Comparison of ENCODE assay signal across 8 cellular contexts in the genomic region with DNA sequence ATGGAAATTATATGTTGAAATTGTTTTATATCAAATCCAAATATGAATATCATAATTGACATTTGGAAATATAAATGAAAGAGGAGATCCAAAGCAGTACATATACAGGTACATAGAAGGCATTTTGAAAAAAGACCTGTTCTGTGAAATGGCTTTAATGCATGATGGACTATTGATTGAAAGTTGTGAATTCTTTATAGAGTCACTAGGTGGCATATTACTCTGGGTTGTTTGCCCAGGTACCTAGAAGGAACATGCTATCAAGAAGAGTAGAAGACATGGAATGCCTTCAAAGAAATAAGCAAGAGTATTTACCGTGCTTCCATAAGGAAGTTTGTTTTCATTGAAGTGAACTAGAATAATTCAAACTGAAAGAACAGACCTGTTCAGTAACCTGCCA.
DNase-seq lines count a peak whose midpoint lies in the region; ATAC-seq, FAIRE-seq and TF ChIP-seq lines count a peak whose summit lies in the region.
"Had no signal": no experiment of that assay in that cellular context is flagged by ENCODE, and none has a peak within 500 bp of the region (broad histone marks: within the 10 kb centered on the region; RNA-seq: fewer than 3 reads in every experiment).

No MANE protein-coding gene starts in this region.

- DNase-seq in K562 (ENCODE audit: extremely low read depth in 1 of 4, low spot score in 3 of 4) (peak in 1 of 4 experiments; percentile 15), neural crest cell (ENCODE audit: low read depth, low spot score) (no peak), endothelial cell (ENCODE audit: low spot score) (no peak)
- DNase-seq in activated T-cell treated with anti-CD3 and anti-CD28 coated beads, Interleukin-2, amount 50 U/mL, for 4 hours, result no peak
- DNase-seq in activated CD4-positive, alpha-beta T cell treated with anti-CD3 and anti-CD28 coated beads, Interleukin-2, amount 10 ng/mL, durations not matched to agents 24 days and 14 days, result no peak

- 0 out of 3 replicates have a peak, but pooled peaks have one; percentile 38 for ATAC-seq in K562
- ATAC-seq in activated T-cell treated with anti-CD3 and anti-CD28 coated beads, Interleukin-2, amount 50 U/mL, for 4 hours, result no peak

- no TSS peak for BruUV-seq in K562 (replicated peaks; lab: Mats Ljungman, UMichigan)

- H3K36me3 ChIP-seq in KMS-11 (ENCODE audit: insufficient read depth), result peaks cover 4% of the 10 kb centered on the region; the same call in 1 of the 2 replicates
- no peaks in the 10 kb centered on the region for H3K36me3 ChIP-seq in K562 (ENCODE audit: control insufficient read depth, insufficient read depth, low read length)

- no peaks in the 10 kb centered on the region for H3K4me1 Mint-ChIP-seq in neural crest cell
- no peaks in the 10 kb centered on the region for H3K4me1 Mint-ChIP-seq in endothelial cell (ENCODE audit: unreplicated experiment)
- H3K4me1 Mint-ChIP-seq in activated T-cell treated with anti-CD3 and anti-CD28 coated beads, Interleukin-2, amount 50 U/mL, for 4 hours (ENCODE audit: low read depth), result no peaks in the 10 kb centered on the region
- no peaks in the 10 kb centered on the region for H3K4me1 Mint-ChIP-seq in activated CD4-positive, alpha-beta T cell treated with anti-CD3 and anti-CD28 coated beads, Interleukin-2, amount 10 ng/mL, durations not matched to agents 24 days and 14 days

- POLR2A ChIA-PET in K562 (lab: Yijun Ruan, JAX), result no interaction called here

- peak; percentile 29 for FAIRE-seq in K562 (lab: Jason Lieb, UNC)

- intact Hi-C loops in K562 (cut with micrococcal nuclease), result loop anchor here (2.0 kb wide), 1 partner anchor 97 kb away; no protein-coding TSS in a partner anchor
- intact Hi-C loops in activated CD4-positive, alpha-beta T cell treated with anti-CD3 and anti-CD28 coated beads, Interleukin-2, amount 10 ng/mL, durations not matched to agents 24 days and 14 days (cut with micrococcal nuclease), result loop anchor here (1.0 to 5.0 kb wide), 3 partner anchors 21 to 218 kb away; no protein-coding TSS in a partner anchor

- H3K9ac ChIP-seq in KMS-11 (no peak overlapping the region), K562 (ENCODE audit: insufficient read depth in 1 of 2, low read depth in 2 of 2, low read length in 2 of 2) (no peak overlapping the region)

- TF ChIP-seq POLR2A in K562 (conservative IDR thresholded peaks at IDR 0.05), result no peak

- peak; percentile 19 to 52; a peak in 2 of 4 replicates for TF ChIP-seq RAD21 in K562 (CRISPR knock-in tag; conservative IDR thresholded peaks at IDR 0.05 in 1 of 2, IDR thresholded peaks at IDR 0.05 in 1 of 2)

- H3K27ac ChIP-seq in KMS-11, result no peak overlapping the region; the same call in 1 of the 2 replicates
- no peak overlapping the region for H3K27ac ChIP-seq in K562 (ENCODE audit: extremely low read depth, low read depth, low read length)

- no peaks in the 10 kb centered on the region for H3K9me3 ChIP-seq in K562 (replicated peaks; ENCODE audit: control insufficient read depth, insufficient read depth, low read depth, low read length)

- TF ChIP-seq CTCF in GM12874 (IDR thresholded peaks at IDR 0.05; ENCODE audit: insufficient read depth, low read depth, low read length) (0 out of 2 replicates have a peak, but pooled peaks have one; percentile 4), KMS-11 (conservative IDR thresholded peaks at IDR 0.05; ENCODE audit: low read depth, low read length) (peak; percentile 54), K562 (IDR thresholded peaks at IDR 0.05 in 2 of 3, conservative IDR thresholded peaks at IDR 0.05 in 1 of 3; ENCODE audit: insufficient read depth in 2 of 3, low read depth in 1 of 3, low read length in 3 of 3) (peak; percentile 16 to 53 (median 23); a peak in 3 of 6 replicates), neural crest cell (conservative IDR thresholded peaks at IDR 0.05) (peak; percentile 52), endothelial cell (IDR thresholded peaks at IDR 0.05; ENCODE audit: unreplicated experiment) (no peak)

- no peaks in the 10 kb centered on the region for H3K27me3 Mint-ChIP-seq in neural crest cell (ENCODE audit: low read depth)
- no peaks in the 10 kb centered on the region for H3K27me3 Mint-ChIP-seq in endothelial cell (ENCODE audit: unreplicated experiment)
- no peaks in the 10 kb centered on the region for H3K27me3 Mint-ChIP-seq in activated T-cell treated with anti-CD3 and anti-CD28 coated beads, Interleukin-2, amount 50 U/mL, for 4 hours (ENCODE audit: low read depth)
- no peaks in the 10 kb centered on the region for H3K27me3 Mint-ChIP-seq in activated CD4-positive, alpha-beta T cell treated with anti-CD3 and anti-CD28 coated beads, Interleukin-2, amount 10 ng/mL, durations not matched to agents 24 days and 14 days
- H3K27me3 Mint-ChIP-seq: activated naive CD4-positive, alpha-beta T cell treated with anti-CD3 and anti-CD28 coated beads, Interleukin-2, amount 50 U/mL, for 24 hours had no signal

- H3K4me1 ChIP-seq in KMS-11 (ENCODE audit: low read depth, poor library complexity, severe bottlenecking) (peaks cover 100% of the 10 kb centered on the region), K562 (replicated peaks in 1 of 2; ENCODE audit: control insufficient read depth in 2 of 2, insufficient read depth in 2 of 2, low read length in 2 of 2) (no peaks in the 10 kb centered on the region)

- TF ChIP-seq EP300 in K562 (IDR thresholded peaks at IDR 0.05; ENCODE audit: low read length), result no peak

- peaks cover 48% of the 10 kb centered on the region for H4K20me1 ChIP-seq in KMS-11 (ENCODE audit: insufficient read depth)
- no peaks in the 10 kb centered on the region for H4K20me1 ChIP-seq in K562 (replicated peaks; ENCODE audit: control insufficient read depth, insufficient read depth, low read length)

- H2AFZ ChIP-seq in KMS-11 (ENCODE audit: low read depth) (no peak overlapping the region), K562 (ENCODE audit: low read depth, low read length) (no peak overlapping the region)

- H3K4me3 Mint-ChIP-seq in neural crest cell, result no peak overlapping the region
- no peak overlapping the region for H3K4me3 Mint-ChIP-seq in endothelial cell (ENCODE audit: unreplicated experiment)
- H3K4me3 Mint-ChIP-seq in activated T-cell treated with anti-CD3 and anti-CD28 coated beads, Interleukin-2, amount 50 U/mL, for 4 hours, result no peak overlapping the region
- no peak overlapping the region for H3K4me3 Mint-ChIP-seq in activated CD4-positive, alpha-beta T cell treated with anti-CD3 and anti-CD28 coated beads, Interleukin-2, amount 10 ng/mL, durations not matched to agents 24 days and 14 days
- H3K4me3 Mint-ChIP-seq: activated naive CD4-positive, alpha-beta T cell treated with anti-CD3 and anti-CD28 coated beads, Interleukin-2, amount 50 U/mL, for 24 hours had no signal

- no peaks in the 10 kb centered on the region for H3K36me3 Mint-ChIP-seq in neural crest cell (ENCODE audit: low read depth)
- no peaks in the 10 kb centered on the region for H3K36me3 Mint-ChIP-seq in endothelial cell (ENCODE audit: low read depth, unreplicated experiment)
- H3K36me3 Mint-ChIP-seq in activated T-cell treated with anti-CD3 and anti-CD28 coated beads, Interleukin-2, amount 50 U/mL, for 4 hours (ENCODE audit: insufficient read depth), result peaks cover 5% of the 10 kb centered on the region
- H3K36me3 Mint-ChIP-seq in activated CD4-positive, alpha-beta T cell treated with anti-CD3 and anti-CD28 coated beads, Interleukin-2, amount 10 ng/mL, durations not matched to agents 24 days and 14 days (ENCODE audit: low read depth), result peaks cover 7% of the 10 kb centered on the region

- no peaks in the 10 kb centered on the region for H3K9me3 Mint-ChIP-seq in neural crest cell
- H3K9me3 Mint-ChIP-seq in endothelial cell (ENCODE audit: unreplicated experiment), result no peaks in the 10 kb centered on the region
- no peaks in the 10 kb centered on the region for H3K9me3 Mint-ChIP-seq in activated T-cell treated with anti-CD3 and anti-CD28 coated beads, Interleukin-2, amount 50 U/mL, for 4 hours
- H3K9me3 Mint-ChIP-seq in activated CD4-positive, alpha-beta T cell treated with anti-CD3 and anti-CD28 coated beads, Interleukin-2, amount 10 ng/mL, durations not matched to agents 24 days and 14 days, result no peaks in the 10 kb centered on the region
- H3K9me3 Mint-ChIP-seq: activated naive CD4-positive, alpha-beta T cell treated with anti-CD3 and anti-CD28 coated beads, Interleukin-2, amount 50 U/mL, for 24 hours had no signal

- H3K4me2 ChIP-seq in KMS-11, result peak overlapping the region; percentile 11; the same call in 1 of the 2 replicates
- no peak overlapping the region for H3K4me2 ChIP-seq in K562 (ENCODE audit: insufficient read depth, low read length)

- H3K9me1 ChIP-seq in K562 (ENCODE audit: control insufficient read depth, insufficient read depth, low read length), result no peaks in the 10 kb centered on the region

- in situ Hi-C loops in K562 (cut with MboI), result no loop called here

- H3K27me3 ChIP-seq in KMS-11 (ENCODE audit: insufficient read depth, low read depth) (no peaks in the 10 kb centered on the region), K562 (ENCODE audit: control insufficient read depth in 2 of 2, insufficient read depth in 2 of 2, low read length in 2 of 2) (no peaks in the 10 kb centered on the region)

- CTCF ChIA-PET in K562 (lab: Yijun Ruan, JAX; ENCODE audit: low intra/inter-chr PET ratio), result no interaction called here

- H3K79me2 ChIP-seq in KMS-11 (ENCODE audit: insufficient read depth, low read depth) (peaks cover 100% of the 10 kb centered on the region), K562 (ENCODE audit: control insufficient read depth, insufficient read depth, low read length) (no peaks in the 10 kb centered on the region)

- WGBS in K562 (ENCODE audit: insufficient coverage, low coverage, missing lambda C conversion rate), result 5% methylated on average over 1 of the region's 1 CpG

- H3K4me3 ChIP-seq in KMS-11 (IDR thresholded peaks at IDR 0.05; ENCODE audit: insufficient read depth, low read depth, low read length) (no peak overlapping the region), K562 (no peak overlapping the region)

- H3K27ac Mint-ChIP-seq in neural crest cell (ENCODE audit: unreplicated experiment) (no peak overlapping the region), endothelial cell (ENCODE audit: unreplicated experiment) (no peak overlapping the region)
- H3K27ac Mint-ChIP-seq in activated CD4-positive, alpha-beta T cell treated with anti-CD3 and anti-CD28 coated beads, Interleukin-2, amount 10 ng/mL, durations not matched to agents 24 days and 14 days, result no peak overlapping the region
- H3K27ac Mint-ChIP-seq: activated naive CD4-positive, alpha-beta T cell treated with anti-CD3 and anti-CD28 coated beads, Interleukin-2, amount 50 U/mL, for 24 hours had no signal

TF ChIP-seq in K562, 482 proteins besides CTCF, POLR2A, EP300 and RAD21:
- no peak for TF ChIP-seq NEUROD1 (IDR thresholded peaks at IDR 0.05; ENCODE audit: borderline replicate concordance, low read depth, low read length, partially characterized antibody)
- no peak for TF ChIP-seq ESRRA (IDR thresholded peaks at IDR 0.05; ENCODE audit: borderline replicate concordance, low read depth)
- TF ChIP-seq SMC3 (conservative IDR thresholded peaks at IDR 0.05; ENCODE audit: insufficient read depth, low read depth, low read length), result 0 out of 2 replicates have a peak, but pooled peaks have one; percentile 27
